In the genomic region with DNA sequence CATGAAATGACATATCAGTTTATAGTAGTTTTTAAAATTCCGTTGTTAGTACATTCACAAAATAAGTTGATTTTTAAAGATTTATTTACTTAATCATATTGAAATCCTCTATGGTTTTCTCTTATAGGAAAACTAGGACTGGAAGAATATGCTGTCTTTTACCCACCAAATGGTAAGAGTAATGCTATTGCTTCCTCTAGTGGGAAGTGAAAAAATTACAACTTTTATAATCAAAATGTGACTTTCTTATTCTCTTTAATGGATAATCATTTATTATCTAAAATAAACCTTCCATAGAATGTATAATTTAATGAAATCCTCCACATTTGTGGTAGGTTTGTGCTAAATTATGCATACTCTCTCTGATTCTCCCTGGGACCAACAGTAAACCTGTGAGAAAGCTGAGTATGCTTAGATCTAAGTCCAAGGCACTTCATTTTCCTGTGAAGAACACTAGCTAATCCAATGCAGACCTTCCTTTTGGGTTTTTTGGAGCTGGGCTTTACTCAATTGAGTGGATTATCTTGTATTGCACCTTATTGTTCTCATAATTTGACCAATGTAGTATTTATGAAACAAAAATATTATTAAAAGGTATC, we compare ENCODE assay signal across 8 cellular contexts.
DNase-seq lines count a peak whose midpoint lies in the region; ATAC-seq and TF ChIP-seq lines count a peak whose summit lies in the region.

No MANE protein-coding gene starts in this region.

- H3K4me3 ChIP-seq in prostate gland: no peak overlapping the region
- no peak overlapping the region for H3K4me3 ChIP-seq in naive thymus-derived CD4-positive, alpha-beta T cell (ENCODE audit: low read length)

- POLR2A ChIA-PET in naive thymus-derived CD4-positive, alpha-beta T cell (lab: Charles Lee): no interaction called here

- DNase-seq in DMS 273 (lab: John Stamatoyannopoulos, UW; ENCODE audit: unreplicated experiment): peak; percentile 30
- no peak for DNase-seq in DMS 273 treated with DMSO at 0.1 percent for 48 hours (lab: John Stamatoyannopoulos, UW)
- peak; percentile 28 for DNase-seq in NCI-H1694 (lab: John Stamatoyannopoulos, UW)
- peak; percentile 56 for DNase-seq in dermis blood vessel endothelial cell
- DNase-seq in prostate gland (ENCODE audit: low spot score): no peak
- DNase-seq in kidney glomerular epithelial cell (lab: John Stamatoyannopoulos, UW): no peak
- DNase-seq in naive thymus-derived CD4-positive, alpha-beta T cell: no peak

- no peak for ATAC-seq in naive thymus-derived CD4-positive, alpha-beta T cell
- no peak for ATAC-seq in GM18858 (IDR thresholded peaks at IDR 0.05; ENCODE audit: unreplicated experiment)

- H3K27ac ChIP-seq in prostate gland: no peak overlapping the region
- H3K27ac ChIP-seq in naive thymus-derived CD4-positive, alpha-beta T cell (ENCODE audit: low read depth, low read length): no peak overlapping the region

- no peak for TF ChIP-seq POLR2A in prostate gland (IDR thresholded peaks at IDR 0.05)

- H3K27me3 ChIP-seq in prostate gland (replicated peaks; ENCODE audit: insufficient read depth): no peaks in the 10 kb centered on the region
- no peaks in the 10 kb centered on the region for H3K27me3 ChIP-seq in naive thymus-derived CD4-positive, alpha-beta T cell (ENCODE audit: control insufficient read depth in 2 of 2, insufficient read depth in 2 of 2, low read length in 2 of 2)

- no peak overlapping the region for H3K27ac Mint-ChIP-seq in naive thymus-derived CD4-positive, alpha-beta T cell

- H3K36me3 Mint-ChIP-seq in naive thymus-derived CD4-positive, alpha-beta T cell: peaks cover 0 to 25% (median 7%) of the 10 kb centered on the region in 5 donors

- TF ChIP-seq CTCF in prostate gland (IDR thresholded peaks at IDR 0.05): peak in 3 of 4 experiments; percentile 27 to 58 (median 47)

- no peaks in the 10 kb centered on the region for H3K4me1 ChIP-seq in prostate gland (replicated peaks)
- peaks cover 5 to 9% of the 10 kb centered on the region in 2 donors for H3K4me1 ChIP-seq in naive thymus-derived CD4-positive, alpha-beta T cell (ENCODE audit: control insufficient read depth in 2 of 2, insufficient read depth in 2 of 2, low read length in 2 of 2)

- WGBS in prostate gland: 57% methylated on average over 1 of the region's 1 CpG

- H3K36me3 ChIP-seq in prostate gland: no peaks in the 10 kb centered on the region
- no peaks in the 10 kb centered on the region for H3K36me3 ChIP-seq in naive thymus-derived CD4-positive, alpha-beta T cell (ENCODE audit: control insufficient read depth in 2 of 3, insufficient read depth in 3 of 3, low read length in 3 of 3)

- intact Hi-C loops in prostate gland (cut with DNase I): loop anchor here (2.0 kb wide), 1 partner anchor 261 kb away; no protein-coding TSS in a partner anchor
- intact Hi-C loops in naive thymus-derived CD4-positive, alpha-beta T cell (cut with micrococcal nuclease): loop anchor here (1.0 to 5.0 kb wide), 7 partner anchors 137 to 732 kb away; a partner anchor contains a TSS

- no peak overlapping the region for H3K4me3 Mint-ChIP-seq in naive thymus-derived CD4-positive, alpha-beta T cell

- H3K27me3 Mint-ChIP-seq in naive thymus-derived CD4-positive, alpha-beta T cell: no peaks in the 10 kb centered on the region

- CTCF ChIA-PET in naive thymus-derived CD4-positive, alpha-beta T cell (lab: Charles Lee): no interaction called here

- peaks cover 0 to 23% (median 13%) of the 10 kb centered on the region in 7 donors for H3K4me1 Mint-ChIP-seq in naive thymus-derived CD4-positive, alpha-beta T cell

- H3K9me3 Mint-ChIP-seq in naive thymus-derived CD4-positive, alpha-beta T cell: no peaks in the 10 kb centered on the region

- H3K9me3 ChIP-seq in prostate gland: no peaks in the 10 kb centered on the region
- no peaks in the 10 kb centered on the region for H3K9me3 ChIP-seq in naive thymus-derived CD4-positive, alpha-beta T cell (ENCODE audit: control insufficient read depth in 2 of 3, low read length in 3 of 3)

Comparison
In these comparisons a context has a peak if more than half of its experiments do, and no peak if none do; other contexts are left out.
1. DNase-seq: peak in DMS 273 (single experiment), NCI-H1694 (single experiment) and dermis blood vessel endothelial cell (single experiment); none in DMS 273 treated with DMSO at 0.1 percent for 48 hours (single experiment), prostate gland (single experiment), kidney glomerular epithelial cell (single experiment) and naive thymus-derived CD4-positive, alpha-beta T cell (0 of 9).